In genomic region chr1:203084588-203085527, GRCh38 we compare ENCODE assay signal across 9 cellular contexts. TPM values are rescaled to one million over a fixed set of nuclear protein-coding genes. Genes with fewer than 3 reads are reported as not detected.
A peak's percentile ranks its signal among the peaks of the same experiment; 100 is the strongest.
DNase-seq lines count a peak whose midpoint lies in the region; ATAC-seq and TF ChIP-seq lines count a peak whose summit lies in the region.
"Had no signal": no experiment of that assay in that cellular context is flagged by ENCODE, and none has a peak within 500 bp of the region (broad histone marks: within the 10 kb centered on the region; RNA-seq: fewer than 3 reads in every experiment).

No MANE protein-coding gene starts in this region.

- DNase-seq in activated T-cell treated with anti-CD3 and anti-CD28 coated beads, Interleukin-2, amount 50 U/mL, for 24 hours = peak; percentile 43
- no peak for DNase-seq in activated T-cell treated with anti-CD3 and anti-CD28 coated beads, Interleukin-2, amount 50 U/mL, for 1 hour
- DNase-seq in PC-9 (peak in 1 of 2 experiments; percentile 16), esophagus muscularis mucosa (ENCODE audit: extremely low spot score) (peak; percentile 74), hepatic stellate cell (ENCODE audit: low spot score) (no peak), NCI-H1092 treated with DMSO at 0.1 percent for 48 hours (lab: John Stamatoyannopoulos, UW) (no peak), NCI-H1694 (lab: John Stamatoyannopoulos, UW) (no peak)
- DNase-seq: heart left ventricle had no signal

- no peak for TF ChIP-seq EP300 in esophagus muscularis mucosa (IDR thresholded peaks at IDR 0.05)

- H3K4me3 Mint-ChIP-seq in activated T-cell treated with anti-CD3 and anti-CD28 coated beads, Interleukin-2, amount 50 U/mL, for 24 hours = no peak overlapping the region
- H3K4me3 Mint-ChIP-seq in stimulated activated memory B cell treated with anti-CD40 and anti-IgM and Interleukin-4, amounts not matched to agents 10 μg/mL and 1 μg/mL and 100 μg/mL, for 72 hours = no peak overlapping the region

- H3K4me2 ChIP-seq in PC-9 = 0 out of 2 replicates have a peak overlapping the region, but pooled peaks have one; percentile 1

- H3K9me3 ChIP-seq in PC-9 (ENCODE audit: insufficient read depth, low read depth) = no peaks in the 10 kb centered on the region
- H3K9me3 ChIP-seq in esophagus muscularis mucosa = no peaks in the 10 kb centered on the region
- H3K9me3 ChIP-seq: heart left ventricle had no signal

- no peaks in the 10 kb centered on the region for H3K79me2 ChIP-seq in PC-9 (ENCODE audit: low read depth)

- TF ChIP-seq POLR2A in esophagus muscularis mucosa (IDR thresholded peaks at IDR 0.05; ENCODE audit: low read depth) = no peak

- H3K4me3 ChIP-seq in PC-9 (no peak overlapping the region), esophagus muscularis mucosa (no peak overlapping the region)
- H3K4me3 ChIP-seq: heart left ventricle had no signal

- no TSS peak for BruUV-seq in PC-9 (replicated peaks; lab: Mats Ljungman, UMichigan)

- no peaks in the 10 kb centered on the region for H4K20me1 ChIP-seq in PC-9 (ENCODE audit: insufficient read depth)

- WGBS in esophagus muscularis mucosa = 95% methylated on average over 9 of the region's 14 CpGs

- H3K27ac Mint-ChIP-seq in activated T-cell treated with anti-CD3 and anti-CD28 coated beads, Interleukin-2, amount 50 U/mL, for 24 hours = no peak overlapping the region
- H3K27ac Mint-ChIP-seq in stimulated activated memory B cell treated with anti-CD40 and anti-IgM and Interleukin-4, amounts not matched to agents 10 μg/mL and 1 μg/mL and 100 μg/mL, for 72 hours = no peak overlapping the region

- no peaks in the 10 kb centered on the region for H3K9me3 Mint-ChIP-seq in activated T-cell treated with anti-CD3 and anti-CD28 coated beads, Interleukin-2, amount 50 U/mL, for 24 hours
- H3K9me3 Mint-ChIP-seq in stimulated activated memory B cell treated with anti-CD40 and anti-IgM and Interleukin-4, amounts not matched to agents 10 μg/mL and 1 μg/mL and 100 μg/mL, for 72 hours = no peaks in the 10 kb centered on the region

- peak; percentile 57 for TF ChIP-seq CTCF in PC-9 (conservative IDR thresholded peaks at IDR 0.05)
- TF ChIP-seq CTCF in esophagus muscularis mucosa (IDR thresholded peaks at IDR 0.05) = no peak

- no peaks in the 10 kb centered on the region for H3K36me3 ChIP-seq in PC-9 (ENCODE audit: low read depth)
- no peaks in the 10 kb centered on the region for H3K36me3 ChIP-seq in esophagus muscularis mucosa
- H3K36me3 ChIP-seq: heart left ventricle had no signal

- ATAC-seq in stimulated activated memory B cell treated with anti-CD40 and anti-IgM and Interleukin-4, amounts not matched to agents 10 μg/mL and 1 μg/mL and 100 μg/mL, for 72 hours = peak; percentile 37

- no peaks in the 10 kb centered on the region for H3K36me3 Mint-ChIP-seq in activated T-cell treated with anti-CD3 and anti-CD28 coated beads, Interleukin-2, amount 50 U/mL, for 24 hours (ENCODE audit: low read depth)
- H3K36me3 Mint-ChIP-seq in stimulated activated memory B cell treated with anti-CD40 and anti-IgM and Interleukin-4, amounts not matched to agents 10 μg/mL and 1 μg/mL and 100 μg/mL, for 72 hours = no peaks in the 10 kb centered on the region

- POLR2A ChIA-PET in PC-9 (lab: Charles Lee; ENCODE audit: unreplicated experiment) = no interaction called here

- H3F3A ChIP-seq in PC-9 (ENCODE audit: insufficient read depth, low read depth) = no peaks in the 10 kb centered on the region

- intact Hi-C loops in PC-9 (cut with micrococcal nuclease; ENCODE audit: unreplicated experiment) (no loop called here), esophagus muscularis mucosa (cut with DNase I) (no loop called here)

- 0 out of 2 replicates have a peak, but pooled peaks cover 2% of the 10 kb centered on the region for H3K27me3 ChIP-seq in PC-9 (ENCODE audit: insufficient read depth, low read depth)
- peaks cover 0 to 22% (median 0%) of the 10 kb centered on the region in 4 donors for H3K27me3 ChIP-seq in esophagus muscularis mucosa
- H3K27me3 ChIP-seq: heart left ventricle had no signal

- CTCF ChIA-PET in PC-9 (lab: Charles Lee) = no interaction called here

- H3K27me3 Mint-ChIP-seq in activated T-cell treated with anti-CD3 and anti-CD28 coated beads, Interleukin-2, amount 50 U/mL, for 24 hours = peaks cover 6% of the 10 kb centered on the region
- peaks cover 64% of the 10 kb centered on the region for H3K27me3 Mint-ChIP-seq in stimulated activated memory B cell treated with anti-CD40 and anti-IgM and Interleukin-4, amounts not matched to agents 10 μg/mL and 1 μg/mL and 100 μg/mL, for 72 hours

- H3K9me2 ChIP-seq in PC-9 (ENCODE audit: insufficient read depth) = no peaks in the 10 kb centered on the region

- no peaks in the 10 kb centered on the region for H3K4me1 Mint-ChIP-seq in activated T-cell treated with anti-CD3 and anti-CD28 coated beads, Interleukin-2, amount 50 U/mL, for 24 hours (ENCODE audit: low read depth)
- H3K4me1 Mint-ChIP-seq in stimulated activated memory B cell treated with anti-CD40 and anti-IgM and Interleukin-4, amounts not matched to agents 10 μg/mL and 1 μg/mL and 100 μg/mL, for 72 hours = no peaks in the 10 kb centered on the region

- H3K4me1 ChIP-seq in PC-9 (replicated peaks; ENCODE audit: insufficient read depth) (peaks cover 14% of the 10 kb centered on the region; the same call in 1 of the 2 replicates), esophagus muscularis mucosa (peaks cover 0 to 2% (median 0%) of the 10 kb centered on the region in 4 donors)

- H2AFZ ChIP-seq in PC-9 = no peak overlapping the region

- no peak overlapping the region for H3K27ac ChIP-seq in PC-9
- H3K27ac ChIP-seq in esophagus muscularis mucosa (replicated peaks in 1 of 4) = no peak overlapping the region
- H3K27ac ChIP-seq: heart left ventricle had no signal

RNA-seq across cellular contexts. Expression of gene MYOG, which starts 1.0 kb away (rescaled TPM):
- total RNA-seq in PC-9 (2021) (not detected in 2 replicates), esophagus muscularis mucosa (not detected)
- total RNA-seq: heart left ventricle had no signal

RNA-seq across cellular contexts. Expression of gene ADORA1, which starts 42.7 kb away (rescaled TPM):
- total RNA-seq in PC-9 (2021) = 5.9 and 8.3 TPM in 2 replicates
- total RNA-seq in esophagus muscularis mucosa = 1 to 10 TPM in 2 of 4 donors, under 1 TPM in 2; 0.34 to 1.7 (median 0.80) TPM

RNA-seq across cellular contexts. Expression of gene PPFIA4, which starts 58.6 kb away (rescaled TPM):
- total RNA-seq in PC-9 (2021) (1.2 and 5.0 TPM in 2 replicates), esophagus muscularis mucosa (1 to 10 TPM in 2 of 4 donors, under 1 TPM in 2; 0.42 to 1.6 (median 1.1) TPM)

Comparison
In these comparisons a context has a peak if more than half of its experiments do, and no peak if none do; other contexts are left out.
1. DNase-seq: peak in activated T-cell treated with anti-CD3 and anti-CD28 coated beads, Interleukin-2, amount 50 U/mL, for 24 hours (single experiment) and esophagus muscularis mucosa (single experiment); none in activated T-cell treated with anti-CD3 and anti-CD28 coated beads, Interleukin-2, amount 50 U/mL, for 1 hour (single experiment), hepatic stellate cell (single experiment), NCI-H1092 treated with DMSO at 0.1 percent for 48 hours (single experiment) and NCI-H1694 (single experiment).